ENCODE assay signal across 14 cellular contexts in the genomic region with DNA sequence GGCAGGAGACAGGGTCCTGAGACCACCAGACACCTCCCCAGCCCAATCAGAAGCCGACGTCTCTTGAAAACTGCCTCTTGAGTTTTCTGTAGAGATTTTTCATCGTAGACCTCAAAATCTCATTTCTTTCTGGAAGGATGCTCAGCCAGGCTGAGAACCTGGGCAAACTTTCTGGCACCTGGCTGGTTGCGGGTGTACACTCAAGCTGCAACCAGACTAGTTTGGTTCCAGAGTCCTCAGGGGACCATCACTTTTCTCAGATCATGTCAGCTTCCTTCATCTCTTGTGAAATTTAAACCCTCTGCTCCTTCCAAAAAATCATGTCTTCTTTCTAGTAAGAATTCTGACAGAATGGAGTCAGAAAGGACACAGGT. TPM values are rescaled to one million over a fixed set of nuclear protein-coding genes. Genes with fewer than 3 reads are reported as not detected.
A peak's percentile ranks its signal among the peaks of the same experiment; 100 is the strongest.
DNase-seq lines count a peak whose midpoint lies in the region; ATAC-seq, FAIRE-seq and TF ChIP-seq lines count a peak whose summit lies in the region.
"Had no signal": no experiment of that assay in that cellular context is flagged by ENCODE, and none has a peak within 500 bp of the region (broad histone marks: within the 10 kb centered on the region; RNA-seq: fewer than 3 reads in every experiment).

No MANE protein-coding gene starts in this region.

- H3K4me1 Mint-ChIP-seq in activated CD8-positive, alpha-beta memory T cell treated with anti-CD3 and anti-CD28 coated beads, Interleukin-2, amount 10 ng/mL, durations not matched to agents 7 days and 5 days: peaks cover 79% of the 10 kb centered on the region
- H3K4me1 Mint-ChIP-seq in naive thymus-derived CD4-positive, alpha-beta T cell: peaks cover 40 to 92% (median 83%) of the 10 kb centered on the region in 7 donors

- H3K9me3 Mint-ChIP-seq in activated CD8-positive, alpha-beta memory T cell treated with anti-CD3 and anti-CD28 coated beads, Interleukin-2, amount 10 ng/mL, durations not matched to agents 7 days and 5 days (ENCODE audit: low read depth): no peaks in the 10 kb centered on the region
- peaks cover 0 to 5% (median 0%) of the 10 kb centered on the region in 11 donors for H3K9me3 Mint-ChIP-seq in naive thymus-derived CD4-positive, alpha-beta T cell

- DNase-seq in activated CD8-positive, alpha-beta memory T cell treated with anti-CD3 and anti-CD28 coated beads, Interleukin-2, amount 10 ng/mL, durations not matched to agents 7 days and 5 days: peak; percentile 43
- no peak for DNase-seq in activated CD8-positive, alpha-beta memory T cell treated with anti-CD3 and anti-CD28 coated beads, Interleukin-2, amount 50 U/mL, for 48 hours
- no peak for DNase-seq in naive thymus-derived CD4-positive, alpha-beta T cell
- DNase-seq in omental fat pad (ENCODE audit: low spot score) (no peak), D721Med (ENCODE audit: insufficient read length, low spot score) (no peak)
- DNase-seq: EL, NCI-H524 treated with DMSO at 0.1 percent for 48 hours had no signal

- ATAC-seq in activated CD8-positive, alpha-beta memory T cell treated with anti-CD3 and anti-CD28 coated beads, Interleukin-2, amount 10 ng/mL, durations not matched to agents 7 days and 5 days: no peak
- peak; percentile 43 for ATAC-seq in GM21825 (IDR thresholded peaks at IDR 0.05; ENCODE audit: unreplicated experiment)
- ATAC-seq in HG03521 (IDR thresholded peaks at IDR 0.05; ENCODE audit: unreplicated experiment): peak; percentile 31
- ATAC-seq in naive thymus-derived CD4-positive, alpha-beta T cell: no peak
- no peak for ATAC-seq in HG03025 (IDR thresholded peaks at IDR 0.05; ENCODE audit: low FRiP score, unreplicated experiment)
- no peak for ATAC-seq in omental fat pad (ENCODE audit: low FRiP score)
- ATAC-seq: esophagus mucosa, sciatic nerve had no signal

- H3K36me3 Mint-ChIP-seq in activated CD8-positive, alpha-beta memory T cell treated with anti-CD3 and anti-CD28 coated beads, Interleukin-2, amount 10 ng/mL, durations not matched to agents 7 days and 5 days: peaks cover 9% of the 10 kb centered on the region
- peaks cover 0 to 21% (median 13%) of the 10 kb centered on the region in 5 donors for H3K36me3 Mint-ChIP-seq in naive thymus-derived CD4-positive, alpha-beta T cell

- peak overlapping the region; percentile 83 for H3K27ac Mint-ChIP-seq in activated CD8-positive, alpha-beta memory T cell treated with anti-CD3 and anti-CD28 coated beads, Interleukin-2, amount 10 ng/mL, durations not matched to agents 7 days and 5 days
- H3K27ac Mint-ChIP-seq in naive thymus-derived CD4-positive, alpha-beta T cell: peak overlapping the region in 7 of 9 donors; percentile 45 to 93 (median 85)

- TF ChIP-seq CTCF in omental fat pad (IDR thresholded peaks at IDR 0.05): no peak
- TF ChIP-seq CTCF in D721Med (IDR thresholded peaks at IDR 0.05; ENCODE audit: insufficient read depth, missing control alignments): no peak

- H3K36me3 ChIP-seq in naive thymus-derived CD4-positive, alpha-beta T cell (ENCODE audit: control insufficient read depth in 2 of 3, insufficient read depth in 3 of 3, low read length in 3 of 3): peaks cover 0 to 6% (median 0%) of the 10 kb centered on the region in 3 experiments

- no peak overlapping the region for H3K4me3 ChIP-seq in naive thymus-derived CD4-positive, alpha-beta T cell (ENCODE audit: low read length)

- CTCF ChIA-PET in activated CD8-positive, alpha-beta memory T cell treated with anti-CD3 and anti-CD28 coated beads, Interleukin-2, amount 10 ng/mL, durations not matched to agents 7 days and 5 days (lab: Charles Lee): interaction anchor here (1.4 to 6.9 kb wide), 4 partner anchors 12 to 32 kb away, joined by 3 to 60 read pairs (median 4); no protein-coding TSS in a partner anchor
- CTCF ChIA-PET in naive thymus-derived CD4-positive, alpha-beta T cell (lab: Charles Lee): interaction anchor here (0.8 kb wide), 1 partner anchor 65 kb away, joined by 3 read pairs; no protein-coding TSS in a partner anchor

- H3K27me3 ChIP-seq in naive thymus-derived CD4-positive, alpha-beta T cell (ENCODE audit: control insufficient read depth in 2 of 2, insufficient read depth in 2 of 2, low read length in 2 of 2): no peaks in the 10 kb centered on the region

- H3K27ac ChIP-seq in naive thymus-derived CD4-positive, alpha-beta T cell (ENCODE audit: low read depth, low read length): no peak overlapping the region

- peaks cover 60 to 61% of the 10 kb centered on the region in 2 donors for H3K4me1 ChIP-seq in naive thymus-derived CD4-positive, alpha-beta T cell (ENCODE audit: control insufficient read depth in 2 of 2, insufficient read depth in 2 of 2, low read length in 2 of 2)

- H3K4me3 Mint-ChIP-seq in activated CD8-positive, alpha-beta memory T cell treated with anti-CD3 and anti-CD28 coated beads, Interleukin-2, amount 10 ng/mL, durations not matched to agents 7 days and 5 days: no peak overlapping the region
- peak overlapping the region in 8 of 10 donors; percentile 12 to 68 (median 33) for H3K4me3 Mint-ChIP-seq in naive thymus-derived CD4-positive, alpha-beta T cell

- intact Hi-C loops in naive thymus-derived CD4-positive, alpha-beta T cell (cut with micrococcal nuclease): loop anchor here in 1 of 2 donors (10.0 kb wide), 2 partner anchors 522 to 1822 kb away; no protein-coding TSS in a partner anchor

- no peaks in the 10 kb centered on the region for H3K27me3 Mint-ChIP-seq in activated CD8-positive, alpha-beta memory T cell treated with anti-CD3 and anti-CD28 coated beads, Interleukin-2, amount 10 ng/mL, durations not matched to agents 7 days and 5 days
- H3K27me3 Mint-ChIP-seq in naive thymus-derived CD4-positive, alpha-beta T cell: no peaks in the 10 kb centered on the region

- H3K9me3 ChIP-seq in naive thymus-derived CD4-positive, alpha-beta T cell (ENCODE audit: control insufficient read depth in 2 of 3, low read length in 3 of 3): no peaks in the 10 kb centered on the region

- POLR2A ChIA-PET in naive thymus-derived CD4-positive, alpha-beta T cell (lab: Charles Lee): interaction anchor here (1.9 to 12.6 kb wide), 2 partner anchors 12 to 16 kb away, joined by 7 to 145 read pairs; no protein-coding TSS in a partner anchor

- no peak for FAIRE-seq in D721Med (lab: Jason Lieb, UNC)
- FAIRE-seq: bronchial epithelial cell had no signal

RNA-seq across cellular contexts. Expression of a gene that starts 45.1 kb away (rescaled TPM):
- 10 to 100 TPM; 42.6 to 49.8 TPM for total RNA-seq in activated CD8-positive, alpha-beta memory T cell treated with anti-CD3 and anti-CD28 coated beads, Interleukin-2, amount 10 ng/mL, durations not matched to agents 7 days and 5 days
- total RNA-seq in naive thymus-derived CD4-positive, alpha-beta T cell: 10 to 100 TPM; 38.6 to 60.1 (median 49.5) TPM
- polyA plus RNA-seq in naive thymus-derived CD4-positive, alpha-beta T cell: 100 to 1,000 TPM in 1 of 2 donors, 10 to 100 TPM in 1; 87.7 to 157 TPM
- 10 to 100 TPM; 18.0 to 34.7 (median 31.3) TPM for total RNA-seq in omental fat pad
- total RNA-seq: A673 had no signal

Comparison
In these comparisons a context has a peak if more than half of its experiments do, and no peak if none do; other contexts are left out.
1. ATAC-seq: peak in GM21825 (single experiment) and HG03521 (single experiment); none in activated CD8-positive, alpha-beta memory T cell treated with anti-CD3 and anti-CD28 coated beads, Interleukin-2, amount 10 ng/mL, durations not matched to agents 7 days and 5 days (single experiment), naive thymus-derived CD4-positive, alpha-beta T cell (single experiment), HG03025 (single experiment) and omental fat pad (single experiment).